In the genomic region with DNA sequence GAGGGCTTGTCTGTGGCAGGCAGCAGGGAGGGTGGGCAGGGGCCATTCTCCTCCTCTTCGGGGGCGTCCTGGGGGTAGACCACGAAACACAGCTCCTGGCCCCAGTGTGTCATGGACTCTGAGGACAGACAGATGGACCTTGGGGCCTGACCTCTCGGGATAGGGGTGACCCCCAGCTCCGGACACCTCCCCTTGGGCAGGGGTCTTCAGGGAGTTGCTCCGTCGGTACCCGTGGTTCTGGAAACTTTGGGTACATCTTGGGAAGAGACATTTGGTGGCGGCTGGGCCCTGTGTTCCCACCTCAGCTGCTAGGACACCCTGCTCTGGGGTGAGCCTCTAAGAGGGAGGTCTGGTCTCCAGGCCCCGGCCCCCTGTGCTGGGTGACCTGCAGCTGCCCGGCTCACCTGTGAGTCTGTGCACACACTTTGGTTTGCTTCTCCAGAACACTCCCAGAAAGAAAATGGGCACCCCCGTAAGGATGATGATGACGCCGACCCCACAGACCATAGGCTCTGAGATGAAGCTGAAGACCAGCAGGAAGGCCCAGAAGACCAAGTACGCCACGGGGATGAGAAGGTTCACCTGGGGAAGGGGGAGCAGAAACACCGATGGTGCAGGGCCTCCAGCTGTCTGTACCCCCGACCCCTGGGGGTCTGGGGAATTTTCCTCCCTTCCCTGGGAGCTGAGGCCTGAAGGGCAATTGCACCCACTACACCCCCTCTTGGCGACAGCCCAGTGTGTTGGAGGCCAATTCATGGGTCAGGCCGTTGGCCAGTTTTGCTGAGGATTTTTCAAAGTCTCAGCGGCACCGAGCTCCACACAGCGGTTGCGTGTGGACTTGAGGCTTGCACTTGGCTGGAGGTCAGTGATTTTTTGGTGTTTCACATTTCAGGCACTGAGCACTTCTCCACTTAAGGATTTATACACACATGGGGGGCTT, we compare ENCODE assay signal across 19 cellular contexts. TPM values are rescaled to one million over a fixed set of nuclear protein-coding genes. Genes with fewer than 3 reads are reported as not detected.
A peak's percentile ranks its signal among the peaks of the same experiment; 100 is the strongest.
DNase-seq lines count a peak whose midpoint lies in the region; ATAC-seq, FAIRE-seq and TF ChIP-seq lines count a peak whose summit lies in the region.
"Had no signal": no experiment of that assay in that cellular context is flagged by ENCODE, and none has a peak within 500 bp of the region (broad histone marks: within the 10 kb centered on the region; RNA-seq: fewer than 3 reads in every experiment).

No MANE protein-coding gene starts in this region.

- ATAC-seq in left ventricle myocardium superior (no peak), K562 (peak; percentile 46; the same call in 2 of the 3 replicates), right lobe of liver (peak in 3 of 4 donors; percentile 20 to 56 (median 36)), GM18519 (IDR thresholded peaks at IDR 0.05; ENCODE audit: low FRiP score, unreplicated experiment) (no peak)
- ATAC-seq: GM12878 had no signal

- H3K27ac Mint-ChIP-seq in activated T-helper 2 cell treated with anti-CD3 and anti-CD28 coated beads, Interferon-gamma antibody, Interleukin-2, Interleukin-4, amounts not matched to agents 10 μg/mL and 5 μg/mL and 100 μg/mL, durations not matched to agents 14 hours and 24 hours and 36 hours, result no peak overlapping the region
- H3K27ac Mint-ChIP-seq: CD4-positive, alpha-beta T cell had no signal

- WGBS in K562 (ENCODE audit: insufficient coverage, low coverage, missing lambda C conversion rate), result 5% methylated on average over 21 of the region's 24 CpGs
- WGBS in right lobe of liver (ENCODE audit: insufficient coverage, low coverage, low lambda C conversion rate, missing lambda C conversion rate), result 63% methylated on average over 14 of the region's 24 CpGs
- 85 to 87% methylated on average over 24 of the region's 24 CpGs for whole genome bisulfite sequencing in sigmoid colon, 2 donors

- H3K27ac ChIP-seq in cardiac muscle cell (no peak overlapping the region), K562 (ENCODE audit: extremely low read depth, low read depth, low read length) (no peak overlapping the region), right lobe of liver (no peak overlapping the region), sigmoid colon (no peak overlapping the region), coronary artery (no peak overlapping the region)
- H3K27ac ChIP-seq: Peyer's patch had no signal

- no peaks in the 10 kb centered on the region for H3K36me3 Mint-ChIP-seq in activated T-helper 2 cell treated with anti-CD3 and anti-CD28 coated beads, Interferon-gamma antibody, Interleukin-2, Interleukin-4, amounts not matched to agents 10 μg/mL and 5 μg/mL and 100 μg/mL, durations not matched to agents 14 hours and 24 hours and 36 hours (ENCODE audit: low read depth)

- TF ChIP-seq RAD21 in K562 (CRISPR knock-in tag; conservative IDR thresholded peaks at IDR 0.05 in 1 of 2, IDR thresholded peaks at IDR 0.05 in 1 of 2), result peak in 1 of 2 experiments; percentile 33; a peak in 2 of 4 replicates

- CTCF ChIA-PET in K562 (lab: Yijun Ruan, JAX; ENCODE audit: low intra/inter-chr PET ratio), result interaction anchor here (1.2 kb wide), 1 partner anchor 84 kb away, joined by 8 read pairs; no protein-coding TSS in a partner anchor

- no peak overlapping the region for H2AFZ ChIP-seq in K562 (ENCODE audit: low read depth, low read length)

- no peaks in the 10 kb centered on the region for H3K4me1 Mint-ChIP-seq in activated T-helper 2 cell treated with anti-CD3 and anti-CD28 coated beads, Interferon-gamma antibody, Interleukin-2, Interleukin-4, amounts not matched to agents 10 μg/mL and 5 μg/mL and 100 μg/mL, durations not matched to agents 14 hours and 24 hours and 36 hours (ENCODE audit: low read depth)

- DNase-seq in cardiac muscle cell (ENCODE audit: low read depth in 1 of 2, low spot score in 1 of 2) (peak in 1 of 2 donors; percentile 27), left ventricle myocardium superior (no peak), K562 (ENCODE audit: extremely low read depth in 1 of 4, low spot score in 3 of 4) (peak in 1 of 4 experiments; percentile 18), right lobe of liver (peak in 1 of 3 donors; percentile 71), sigmoid colon (peak; percentile 56), coronary artery (ENCODE audit: low spot score) (no peak)
- DNase-seq in activated T-helper 2 cell treated with anti-CD3 and anti-CD28 coated beads, Interferon-gamma antibody, Interleukin-2, Interleukin-4, amounts not matched to agents 10 μg/mL and 5 μg/mL and 100 μg/mL, durations not matched to agents 14 hours and 24 hours and 36 hours (ENCODE audit: low spot score), result no peak
- DNase-seq: Calu3; CD4-positive, alpha-beta T cell; MM.1S; NCI-H1417; NCI-H2029; NCI-H510A treated with DMSO at 0.1 percent for 48 hours; Peyer's patch; SIG-M5 had no signal

- H3K4me1 ChIP-seq in cardiac muscle cell (ENCODE audit: low read depth), result no peaks in the 10 kb centered on the region
- peaks cover 0 to 37% of the 10 kb centered on the region in 2 experiments; a peak in 2 of 5 replicates for H3K4me1 ChIP-seq in K562 (replicated peaks in 1 of 2; ENCODE audit: control insufficient read depth in 2 of 2, insufficient read depth in 2 of 2, low read length in 2 of 2)
- H3K4me1 ChIP-seq in right lobe of liver, result peaks cover 0 to 25% (median 0%) of the 10 kb centered on the region in 4 donors
- no peaks in the 10 kb centered on the region for H3K4me1 ChIP-seq in sigmoid colon
- H3K4me1 ChIP-seq: Peyer's patch had no signal

- no peak for TF ChIP-seq EP300 in K562 (IDR thresholded peaks at IDR 0.05; ENCODE audit: low read length)
- no peak for TF ChIP-seq EP300 in sigmoid colon (IDR thresholded peaks at IDR 0.05)

- intact Hi-C loops in left ventricle myocardium superior (cut with micrococcal nuclease), result no loop called here
- intact Hi-C loops in K562 (cut with micrococcal nuclease), result no loop called here
- intact Hi-C loops in right lobe of liver (cut with DNase I), result no loop called here
- intact Hi-C loops in sigmoid colon (cut with DNase I), result no loop called here
- intact Hi-C loops in activated T-helper 2 cell treated with anti-CD3 and anti-CD28 coated beads, Interferon-gamma antibody, Interleukin-2, Interleukin-4, amounts not matched to agents 10 μg/mL and 5 μg/mL and 100 μg/mL, durations not matched to agents 14 hours and 24 hours and 36 hours (cut with micrococcal nuclease), result no loop called here

- H3K36me3 ChIP-seq in cardiac muscle cell (no peaks in the 10 kb centered on the region), K562 (ENCODE audit: control insufficient read depth, insufficient read depth, low read length) (no peaks in the 10 kb centered on the region), right lobe of liver (peaks cover 0 to 4% (median 0%) of the 10 kb centered on the region in 4 donors), sigmoid colon (peaks cover 0 to 35% (median 7%) of the 10 kb centered on the region in 4 donors)

- POLR2A ChIA-PET in K562 (lab: Yijun Ruan, JAX), result no interaction called here

- no peak for TF ChIP-seq POLR2A in K562 (conservative IDR thresholded peaks at IDR 0.05)
- no peak for TF ChIP-seq POLR2A in right lobe of liver (IDR thresholded peaks at IDR 0.05)
- TF ChIP-seq POLR2A in sigmoid colon (IDR thresholded peaks at IDR 0.05), result no peak

- no TSS peak for BruUV-seq in K562 (replicated peaks; lab: Mats Ljungman, UMichigan)

- no peaks in the 10 kb centered on the region for H3K27me3 ChIP-seq in cardiac muscle cell
- peaks cover 14 to 87% of the 10 kb centered on the region in 2 experiments; a peak in 4 of 5 replicates for H3K27me3 ChIP-seq in K562 (ENCODE audit: control insufficient read depth in 2 of 2, insufficient read depth in 2 of 2, low read length in 2 of 2)
- H3K27me3 ChIP-seq in right lobe of liver, result no peaks in the 10 kb centered on the region
- no peaks in the 10 kb centered on the region for H3K27me3 ChIP-seq in sigmoid colon
- H3K27me3 ChIP-seq: Peyer's patch had no signal

- no peaks in the 10 kb centered on the region for H3K27me3 Mint-ChIP-seq in activated T-helper 2 cell treated with anti-CD3 and anti-CD28 coated beads, Interferon-gamma antibody, Interleukin-2, Interleukin-4, amounts not matched to agents 10 μg/mL and 5 μg/mL and 100 μg/mL, durations not matched to agents 14 hours and 24 hours and 36 hours (ENCODE audit: low read depth)
- H3K27me3 Mint-ChIP-seq: CD4-positive, alpha-beta T cell had no signal

- H3K79me2 ChIP-seq in K562 (ENCODE audit: control insufficient read depth, insufficient read depth, low read length), result no peaks in the 10 kb centered on the region

- H4K20me1 ChIP-seq in K562 (replicated peaks; ENCODE audit: control insufficient read depth, insufficient read depth, low read length), result peaks cover 3% of the 10 kb centered on the region

- no peak overlapping the region for H3K4me3 Mint-ChIP-seq in activated T-helper 2 cell treated with anti-CD3 and anti-CD28 coated beads, Interferon-gamma antibody, Interleukin-2, Interleukin-4, amounts not matched to agents 10 μg/mL and 5 μg/mL and 100 μg/mL, durations not matched to agents 14 hours and 24 hours and 36 hours (ENCODE audit: low read depth)
- H3K4me3 Mint-ChIP-seq: CD4-positive, alpha-beta T cell had no signal

- H3K4me2 ChIP-seq in K562 (ENCODE audit: insufficient read depth, low read length), result no peak overlapping the region

- H3K9me3 Mint-ChIP-seq in activated T-helper 2 cell treated with anti-CD3 and anti-CD28 coated beads, Interferon-gamma antibody, Interleukin-2, Interleukin-4, amounts not matched to agents 10 μg/mL and 5 μg/mL and 100 μg/mL, durations not matched to agents 14 hours and 24 hours and 36 hours, result no peaks in the 10 kb centered on the region
- H3K9me3 Mint-ChIP-seq: CD4-positive, alpha-beta T cell had no signal

- TF ChIP-seq CTCF in cardiac muscle cell (IDR thresholded peaks at IDR 0.05; ENCODE audit: low read depth, low read length) (peak; percentile 8), K562 (IDR thresholded peaks at IDR 0.05 in 2 of 3, conservative IDR thresholded peaks at IDR 0.05 in 1 of 3; ENCODE audit: insufficient read depth in 2 of 3, low read depth in 1 of 3, low read length in 3 of 3) (peak; percentile 25 to 29 (median 29); a peak in 3 of 6 replicates), right lobe of liver (IDR thresholded peaks at IDR 0.05) (peak in 3 of 4 donors; percentile 11 to 42 (median 21)), sigmoid colon (IDR thresholded peaks at IDR 0.05) (no peak), coronary artery (IDR thresholded peaks at IDR 0.05) (no peak)

- no peak overlapping the region for H3K4me3 ChIP-seq in cardiac muscle cell
- no peak overlapping the region for H3K4me3 ChIP-seq in K562
- no peak overlapping the region for H3K4me3 ChIP-seq in right lobe of liver
- no peak overlapping the region for H3K4me3 ChIP-seq in sigmoid colon
- H3K4me3 ChIP-seq in coronary artery, result no peak overlapping the region
- H3K4me3 ChIP-seq: GM12878, Peyer's patch had no signal

- in situ Hi-C loops in K562 (cut with MboI), result no loop called here

- no peaks in the 10 kb centered on the region for H3K9me1 ChIP-seq in K562 (ENCODE audit: control insufficient read depth, insufficient read depth, low read length)

- H3K9ac ChIP-seq in K562 (ENCODE audit: insufficient read depth in 1 of 2, low read depth in 2 of 2, low read length in 2 of 2), result no peak overlapping the region

- H3K9me3 ChIP-seq in cardiac muscle cell (ENCODE audit: low read depth) (no peaks in the 10 kb centered on the region), K562 (replicated peaks; ENCODE audit: control insufficient read depth, insufficient read depth, low read depth, low read length) (no peaks in the 10 kb centered on the region), right lobe of liver (no peaks in the 10 kb centered on the region), sigmoid colon (no peaks in the 10 kb centered on the region)
- H3K9me3 ChIP-seq: Peyer's patch had no signal

- FAIRE-seq in K562 (lab: Jason Lieb, UNC), result no peak
- FAIRE-seq: A204.1, GM12878, GM18507 had no signal

RNA-seq across cellular contexts. Expression of gene LRP3, which starts 15.0 kb away (rescaled TPM):
- total RNA-seq in cardiac muscle cell, result 38.4 and 51.5 TPM in 2 replicates
- polyA plus RNA-seq in cardiac muscle cell, result 31.8 and 39.4 TPM in 2 replicates
- 19.5 TPM for total RNA-seq in left ventricle myocardium superior
- not detected in 2 replicates for total RNA-seq in K562 (2011; cell fraction: chromatin; rRNA removed; ENCODE audit: low replicate concordance)
- not detected in 2 replicates for total RNA-seq in K562 (2011; cell fraction: nucleolus; rRNA removed)
- not detected in 2 replicates for total RNA-seq in K562 (2011; cell fraction: nucleoplasm; rRNA removed)
- not detected in 2 replicates for total RNA-seq in K562 (2014; rRNA removed)
- not detected in 2 replicates for total RNA-seq in K562 (2014; rRNA removed; fragmentation: Illumina TruSeq; extraction: Trizol)
- total RNA-seq in K562 (2015; rRNA removed; fragmentation: Illumina TruSeq; extraction: Trizol), result not detected in 2 replicates
- total RNA-seq in K562 (2021), result 0.04 and 0.29 TPM in 2 replicates
- polyA plus RNA-seq in K562 (2011; rRNA removed), result not detected in 2 replicates
- not detected in 2 replicates for polyA plus RNA-seq in K562 (2011; cell fraction: cytosol; rRNA removed)
- not detected in 2 replicates for polyA plus RNA-seq in K562 (2011; cell fraction: nucleus; rRNA removed)
- polyA plus RNA-seq in K562 (2012), result not detected in 2 replicates
- not detected in 2 replicates for polyA plus RNA-seq in K562 (2014; fragmentation: Illumina TruSeq; extraction: Trizol)
- not detected for polyA plus RNA-seq in K562 (2014; fragmentation: Nextera tagmentation; extraction: Ambion mirVana)
- not detected in 2 replicates for polyA plus RNA-seq in K562 (2014; rRNA removed)
- not detected in 2 replicates for polyA minus RNA-seq in K562 (2011; rRNA and poly(A)+ RNA removed)
- not detected in 2 replicates for polyA minus RNA-seq in K562 (2011; cell fraction: cytosol; rRNA and poly(A)+ RNA removed)
- not detected in 2 replicates for polyA minus RNA-seq in K562 (2011; cell fraction: nucleus; rRNA and poly(A)+ RNA removed)
- 10 to 100 TPM; 25.2 to 40.7 (median 33.7) TPM for total RNA-seq in right lobe of liver
- 10 to 100 TPM; 17.1 to 31.5 (median 21.8) TPM for total RNA-seq in sigmoid colon
- 10 to 100 TPM in 1 of 3 donors, 1 to 10 TPM in 2; 3.9 to 10.3 (median 9.6) TPM for polyA plus RNA-seq in sigmoid colon
- total RNA-seq in activated T-helper 2 cell treated with anti-CD3 and anti-CD28 coated beads, Interferon-gamma antibody, Interleukin-2, Interleukin-4, amounts not matched to agents 10 μg/mL and 5 μg/mL and 100 μg/mL, durations not matched to agents 14 hours and 24 hours and 36 hours, result 0.21 and 0.30 TPM in 2 replicates

RNA-seq across cellular contexts. Expression of gene SLC7A10, which starts 16.5 kb away (rescaled TPM):
- total RNA-seq in cardiac muscle cell, result not detected in 2 replicates
- 0.86 TPM in 1 of 2 replicates, not detected in the other for polyA plus RNA-seq in cardiac muscle cell
- not detected for total RNA-seq in left ventricle myocardium superior
- not detected in 2 replicates for total RNA-seq in K562 (2011; cell fraction: chromatin; rRNA removed; ENCODE audit: low replicate concordance)
- not detected in 2 replicates for total RNA-seq in K562 (2011; cell fraction: nucleolus; rRNA removed)
- total RNA-seq in K562 (2011; cell fraction: nucleoplasm; rRNA removed), result not detected in 2 replicates
- not detected in 2 replicates for total RNA-seq in K562 (2014; rRNA removed)
- not detected in 2 replicates for total RNA-seq in K562 (2014; rRNA removed; fragmentation: Illumina TruSeq; extraction: Trizol)
- not detected in 2 replicates for total RNA-seq in K562 (2015; rRNA removed; fragmentation: Illumina TruSeq; extraction: Trizol)
- total RNA-seq in K562 (2021), result not detected in 2 replicates
- polyA plus RNA-seq in K562 (2011; rRNA removed), result not detected in 2 replicates
- polyA plus RNA-seq in K562 (2011; cell fraction: cytosol; rRNA removed), result not detected in 2 replicates
- not detected in 2 replicates for polyA plus RNA-seq in K562 (2011; cell fraction: nucleus; rRNA removed)
- not detected in 2 replicates for polyA plus RNA-seq in K562 (2012)
- polyA plus RNA-seq in K562 (2014; fragmentation: Illumina TruSeq; extraction: Trizol), result not detected in 2 replicates
- under 1 TPM in 1 of 2 experiments, not detected in 1; 0.07 TPM for polyA plus RNA-seq in K562 (2014; fragmentation: Nextera tagmentation; extraction: Ambion mirVana)
- polyA plus RNA-seq in K562 (2014; rRNA removed), result not detected in 2 replicates
- not detected in 2 replicates for polyA minus RNA-seq in K562 (2011; rRNA and poly(A)+ RNA removed)
- not detected in 2 replicates for polyA minus RNA-seq in K562 (2011; cell fraction: cytosol; rRNA and poly(A)+ RNA removed)
- polyA minus RNA-seq in K562 (2011; cell fraction: nucleus; rRNA and poly(A)+ RNA removed), result not detected in 2 replicates
- total RNA-seq in right lobe of liver, result not detected
- total RNA-seq in sigmoid colon, result 1 to 10 TPM in 1 of 4 donors, under 1 TPM in 1, not detected in 2; 0.27 to 1.1 TPM
- polyA plus RNA-seq in sigmoid colon, result 1 to 10 TPM in 1 of 3 donors, not detected in 2; 1.4 TPM
- not detected in 2 replicates for total RNA-seq in activated T-helper 2 cell treated with anti-CD3 and anti-CD28 coated beads, Interferon-gamma antibody, Interleukin-2, Interleukin-4, amounts not matched to agents 10 μg/mL and 5 μg/mL and 100 μg/mL, durations not matched to agents 14 hours and 24 hours and 36 hours
- total RNA-seq: Calu3; CD4-positive, alpha-beta T cell; GM12878; Peyer's patch had no signal
- polyA plus RNA-seq: GM12878 had no signal

Comparison
In these comparisons a context has a peak if more than half of its experiments do, and no peak if none do; other contexts are left out.
1. CTCF ChIP-seq: peak in cardiac muscle cell (single experiment), K562 (3 of 3) and right lobe of liver (3 of 4); none in sigmoid colon (0 of 4) and coronary artery (single experiment).
2. ATAC-seq: peak in K562 (single experiment) and right lobe of liver (3 of 4); none in left ventricle myocardium superior (single experiment) and GM18519 (single experiment).
3. RNA of gene LRP3, which starts 15.0 kb away (total RNA-seq): 38.4 to 51.5 TPM in cardiac muscle cell, 25.2 to 40.7 TPM in right lobe of liver, 17.1 to 31.5 TPM in sigmoid colon and 19.5 TPM in left ventricle myocardium superior (single experiment); 0.21 to 0.30 TPM in activated T-helper 2 cell treated with anti-CD3 and anti-CD28 coated beads, Interferon-gamma antibody, Interleukin-2, Interleukin-4, amounts not matched to agents 10 μg/mL and 5 μg/mL and 100 μg/mL, durations not matched to agents 14 hours and 24 hours and 36 hours and 0.04 to 0.29 TPM in K562; every median in the first group is over 10 times any median in the second.